10 cellular contexts compared by ENCODE assay signal in genomic region chr12:104742551-104742961, GRCh38.
DNase-seq lines count a peak whose midpoint lies in the region; ATAC-seq and TF ChIP-seq lines count a peak whose summit lies in the region.
"Had no signal": no experiment of that assay in that cellular context is flagged by ENCODE, and none has a peak within 500 bp of the region (broad histone marks: within the 10 kb centered on the region; RNA-seq: fewer than 3 reads in every experiment).

No MANE protein-coding gene starts in this region.

- H3K36me3 Mint-ChIP-seq in T-helper 1 cell treated with Interleukin-12 subunit alpha and Interleukin-12 subunit beta and Interleukin-4 antibody, amounts not matched to agents 30 μg/mL and 1 μg/mL, for 36 hours (ENCODE audit: low read depth), result peaks cover 22% of the 10 kb centered on the region
- H3K36me3 Mint-ChIP-seq in activated B cell treated with CpG ODN at 0.5 μM for 24 hours (ENCODE audit: low read depth) (peaks cover 3% of the 10 kb centered on the region), immature natural killer cell (no peaks in the 10 kb centered on the region)

- H3K4me1 Mint-ChIP-seq in T-helper 1 cell treated with Interleukin-12 subunit alpha and Interleukin-12 subunit beta and Interleukin-4 antibody, amounts not matched to agents 30 μg/mL and 1 μg/mL, for 36 hours (ENCODE audit: low read depth), result peaks cover 74% of the 10 kb centered on the region
- H3K4me1 Mint-ChIP-seq in activated B cell treated with CpG ODN at 0.5 μM for 24 hours (peaks cover 92% of the 10 kb centered on the region), immature natural killer cell (peaks cover 93 to 98% of the 10 kb centered on the region in 2 donors)

- DNase-seq in T-helper 1 cell, result no peak
- no peak for DNase-seq in activated B cell treated with CpG ODN at 0.5 μM for 24 hours
- DNase-seq in immature natural killer cell, result no peak
- DNase-seq in activated naive CD4-positive, alpha-beta T cell treated with Interleukin-2 at 50 U/mL for 16 hours, result no peak
- no peak for DNase-seq in SIG-M5 treated with dmso at 0.1 percent for 504 hours (lab: John Stamatoyannopoulos, UW; ENCODE audit: unreplicated experiment)
- no peak for DNase-seq in activated CD4-positive, alpha-beta T cell treated with anti-CD3 and anti-CD28 coated beads for 48 hours
- DNase-seq: naive thymus-derived CD4-positive, alpha-beta T cell had no signal

- intact Hi-C loops in activated B cell treated with CpG ODN at 0.5 μM for 24 hours (cut with micrococcal nuclease), result loop anchor here (5.0 kb wide), 3 partner anchors 45 to 215 kb away; partner anchors contain the start of gene SLC41A2

- CTCF ChIA-PET in activated B cell treated with CpG ODN at 0.5 μM for 24 hours (lab: Charles Lee), result no interaction called here

- ATAC-seq in activated B cell treated with CpG ODN at 0.5 μM for 24 hours (ENCODE audit: low read depth), result no peak
- ATAC-seq: naive thymus-derived CD4-positive, alpha-beta T cell had no signal

- H3K27ac ChIP-seq in thymus (ENCODE audit: low read depth), result peak overlapping the region; percentile 33

- no peaks in the 10 kb centered on the region for H3K9me3 Mint-ChIP-seq in T-helper 1 cell treated with Interleukin-12 subunit alpha and Interleukin-12 subunit beta and Interleukin-4 antibody, amounts not matched to agents 30 μg/mL and 1 μg/mL, for 36 hours
- H3K9me3 Mint-ChIP-seq in activated B cell treated with CpG ODN at 0.5 μM for 24 hours, result peaks cover 2% of the 10 kb centered on the region
- no peaks in the 10 kb centered on the region for H3K9me3 Mint-ChIP-seq in immature natural killer cell

- no peaks in the 10 kb centered on the region for H3K9me3 ChIP-seq in thymus (ENCODE audit: control insufficient read depth)

- WGBS in thymus, result 69% methylated on average over 10 of the region's 10 CpGs

- no peak overlapping the region for H3K4me3 ChIP-seq in thymus (ENCODE audit: low read length)

- no peak for TF ChIP-seq CTCF in activated B cell treated with CpG ODN at 0.5 μM for 24 hours (IDR thresholded peaks at IDR 0.05)

- H3K27me3 ChIP-seq in thymus (ENCODE audit: control insufficient read depth, insufficient read depth), result no peaks in the 10 kb centered on the region

- no peaks in the 10 kb centered on the region for H3K27me3 Mint-ChIP-seq in T-helper 1 cell treated with Interleukin-12 subunit alpha and Interleukin-12 subunit beta and Interleukin-4 antibody, amounts not matched to agents 30 μg/mL and 1 μg/mL, for 36 hours (ENCODE audit: low read depth)
- H3K27me3 Mint-ChIP-seq in activated B cell treated with CpG ODN at 0.5 μM for 24 hours, result no peaks in the 10 kb centered on the region
- peaks cover 3 to 20% (median 5%) of the 10 kb centered on the region in 3 donors for H3K27me3 Mint-ChIP-seq in immature natural killer cell (ENCODE audit: low read depth in 3 of 3)
- H3K27me3 Mint-ChIP-seq: naive thymus-derived CD4-positive, alpha-beta T cell; type B pancreatic cell had no signal

- H3K4me3 Mint-ChIP-seq in T-helper 1 cell treated with Interleukin-12 subunit alpha and Interleukin-12 subunit beta and Interleukin-4 antibody, amounts not matched to agents 30 μg/mL and 1 μg/mL, for 36 hours, result no peak overlapping the region
- no peak overlapping the region for H3K4me3 Mint-ChIP-seq in activated B cell treated with CpG ODN at 0.5 μM for 24 hours
- peak overlapping the region in 1 of 5 donors; percentile 44 for H3K4me3 Mint-ChIP-seq in immature natural killer cell
- H3K4me3 Mint-ChIP-seq: naive thymus-derived CD4-positive, alpha-beta T cell; type B pancreatic cell had no signal

- H3K36me3 ChIP-seq in thymus (ENCODE audit: control insufficient read depth, insufficient read depth), result peaks cover 4% of the 10 kb centered on the region

- POLR2A ChIA-PET in activated B cell treated with CpG ODN at 0.5 μM for 24 hours (lab: Charles Lee), result interaction anchor here (0.6 kb wide), 2 partner anchors 61 to 217 kb away, joined by 3 to 12 read pairs; no protein-coding TSS in a partner anchor

- H3K4me1 ChIP-seq in thymus (ENCODE audit: control insufficient read depth, insufficient read depth, low read length), result peaks cover 32% of the 10 kb centered on the region

- peak overlapping the region; percentile 43 for H3K27ac Mint-ChIP-seq in T-helper 1 cell treated with Interleukin-12 subunit alpha and Interleukin-12 subunit beta and Interleukin-4 antibody, amounts not matched to agents 30 μg/mL and 1 μg/mL, for 36 hours
- peak overlapping the region; percentile 21 for H3K27ac Mint-ChIP-seq in activated B cell treated with CpG ODN at 0.5 μM for 24 hours
- H3K27ac Mint-ChIP-seq in immature natural killer cell, result peak overlapping the region in 5 of 6 donors; percentile 4 to 52 (median 32)
